ENCODE assay signal across 5 cellular contexts in the genomic region with DNA sequence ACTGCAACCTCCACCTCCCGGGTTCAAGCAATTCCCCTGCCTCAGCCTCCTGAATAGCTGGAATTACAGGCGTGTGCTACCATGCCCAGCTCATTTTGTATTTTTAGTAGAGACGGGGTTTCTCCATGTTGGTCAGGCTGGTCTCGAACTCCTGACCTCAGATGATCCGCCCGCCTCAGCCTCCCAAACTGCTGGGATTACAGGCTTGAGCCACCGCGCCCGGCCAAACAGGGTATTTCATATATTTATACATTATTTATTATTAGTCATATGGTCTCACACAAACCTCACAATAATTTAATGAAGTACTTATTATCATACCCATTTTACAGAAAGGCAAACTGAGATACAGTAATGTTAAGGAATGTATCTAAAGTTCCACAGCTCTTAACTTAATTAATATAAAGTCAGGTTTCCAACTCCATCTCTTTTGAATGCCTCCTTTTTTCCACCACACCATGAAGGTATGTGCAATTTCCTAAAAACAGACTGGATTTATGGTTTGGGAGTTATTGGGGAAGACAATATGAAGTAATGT.
A peak's percentile ranks its signal among the peaks of the same experiment; 100 is the strongest.
DNase-seq lines count a peak whose midpoint lies in the region; ATAC-seq, FAIRE-seq and TF ChIP-seq lines count a peak whose summit lies in the region.
"Not testable (repeated sequence)": the region's sequence is repeated elsewhere in the genome, so short reads cannot be mapped to it uniquely, and the experiment has no call there.

No MANE protein-coding gene starts in this region.

- H3K4me3 Mint-ChIP-seq in WTC11: not testable (repeated sequence)

- not testable (repeated sequence) for ATAC-seq in A549, Panc1, WTC11, K562, sciatic nerve

- H3K9me3 ChIP-seq in A549; Panc1 (ENCODE audit: control insufficient read depth, insufficient read depth, low read depth, low read length); K562 (replicated peaks; ENCODE audit: control insufficient read depth, insufficient read depth, low read depth, low read length): not testable (repeated sequence)

- not testable (repeated sequence) for H3K27me3 Mint-ChIP-seq in WTC11 (ENCODE audit: low read depth)

- not testable (repeated sequence) for DNase-seq in A549 (ENCODE audit: low read depth in 1 of 2, low spot score in 1 of 2); Panc1 (ENCODE audit: low read depth, low spot score); WTC11 (ENCODE audit: low spot score); K562 (ENCODE audit: extremely low read depth in 1 of 4, low spot score in 3 of 4)
- DNase-seq in sciatic nerve (ENCODE audit: low spot score): peak; percentile 31

- H3K27ac ChIP-seq in A549; K562 (ENCODE audit: extremely low read depth, low read depth, low read length): not testable (repeated sequence)
- peak overlapping the region; percentile 55; the same call in 1 of the 2 replicates for H3K27ac ChIP-seq in Panc1 (ENCODE audit: low read length)

- not testable (repeated sequence) for FAIRE-seq in A549 (lab: Jason Lieb, UNC); K562 (lab: Jason Lieb, UNC)

- intact Hi-C loops in Panc1 (cut with micrococcal nuclease; ENCODE audit: unreplicated experiment); K562 (cut with micrococcal nuclease); sciatic nerve (cut with DNase I): not testable (repeated sequence)

- TF ChIP-seq CTCF in A549 (IDR thresholded peaks at IDR 0.05); Panc1 (IDR thresholded peaks at IDR 0.05); WTC11 (IDR thresholded peaks at IDR 0.05); K562 (IDR thresholded peaks at IDR 0.05 in 2 of 3, conservative IDR thresholded peaks at IDR 0.05 in 1 of 3; ENCODE audit: insufficient read depth in 2 of 3, low read depth in 1 of 3, low read length in 3 of 3): not testable (repeated sequence)

- H3K9ac ChIP-seq in K562 (ENCODE audit: insufficient read depth in 1 of 2, low read depth in 2 of 2, low read length in 2 of 2): not testable (repeated sequence)

- TSS peak; percentile 23 for BruUV-seq in Panc1 (replicated peaks; lab: Mats Ljungman, UMichigan)
- not testable (repeated sequence) for BruUV-seq in K562 (replicated peaks; lab: Mats Ljungman, UMichigan)

- not testable (repeated sequence) for H3K4me3 ChIP-seq in A549; Panc1 (ENCODE audit: low read depth in 2 of 2, low read length in 2 of 2); K562

- TF ChIP-seq RAD21 in A549 (conservative IDR thresholded peaks at IDR 0.05 in 1 of 2, IDR thresholded peaks at IDR 0.05 in 1 of 2); K562 (CRISPR knock-in tag; conservative IDR thresholded peaks at IDR 0.05 in 1 of 2, IDR thresholded peaks at IDR 0.05 in 1 of 2): not testable (repeated sequence)

- not testable (repeated sequence) for H3K27me3 ChIP-seq in Panc1 (ENCODE audit: control insufficient read depth, insufficient read depth, low read length); K562 (ENCODE audit: control insufficient read depth in 2 of 2, insufficient read depth in 2 of 2, low read length in 2 of 2)

- POLR2A ChIA-PET in A549 (lab: Yijun Ruan, JAX) (interaction anchor here (0.6 kb wide), 1 partner anchor 27 kb away, joined by 5 read pairs; no protein-coding TSS in a partner anchor), Panc1 (lab: Charles Lee) (interaction anchor here (0.7 kb wide), 1 partner anchor 124 kb away, joined by 13 read pairs; no protein-coding TSS in a partner anchor), K562 (lab: Yijun Ruan, JAX) (interaction anchor here (1.7 kb wide), 1 partner anchor 9 kb away, joined by 5 read pairs; no protein-coding TSS in a partner anchor)
- POLR2A ChIA-PET in WTC11 (lab: Charles Lee): not testable (repeated sequence)

- H3K4me1 ChIP-seq in A549: peaks cover 11% of the 10 kb centered on the region
- H3K4me1 ChIP-seq in Panc1 (ENCODE audit: control insufficient read depth, insufficient read depth, low read length); K562 (replicated peaks in 1 of 2; ENCODE audit: control insufficient read depth in 2 of 2, insufficient read depth in 2 of 2, low read length in 2 of 2): not testable (repeated sequence)

- H3K4me2 ChIP-seq in A549; K562 (ENCODE audit: insufficient read depth, low read length): not testable (repeated sequence)

- not testable (repeated sequence) for TF ChIP-seq POLR2A in A549 (IDR thresholded peaks at IDR 0.05; ENCODE audit: low read length); K562 (conservative IDR thresholded peaks at IDR 0.05)

- H4K20me1 ChIP-seq in K562 (replicated peaks; ENCODE audit: control insufficient read depth, insufficient read depth, low read length): not testable (repeated sequence)

- H3K36me3 Mint-ChIP-seq in WTC11: peaks cover 84% of the 10 kb centered on the region

- in situ Hi-C loops in Panc1 (cut with HindIII; ENCODE audit: low pct_unique_long_range_greater_than_20kb, low sequenced_read_pairs); K562 (cut with MboI): not testable (repeated sequence)

- peaks cover 82% of the 10 kb centered on the region for H3K79me2 ChIP-seq in K562 (ENCODE audit: control insufficient read depth, insufficient read depth, low read length)

- H3K36me3 ChIP-seq in Panc1 (ENCODE audit: control insufficient read depth, insufficient read depth, low read length) (peaks cover 21% of the 10 kb centered on the region), K562 (ENCODE audit: control insufficient read depth, insufficient read depth, low read length) (peaks cover 96% of the 10 kb centered on the region)

- not testable (repeated sequence) for TF ChIP-seq EP300 in A549 (IDR thresholded peaks at IDR 0.05); K562 (IDR thresholded peaks at IDR 0.05; ENCODE audit: low read length)

- not testable (repeated sequence) for H3K9me1 ChIP-seq in K562 (ENCODE audit: control insufficient read depth, insufficient read depth, low read length)

- 96% methylated on average over 9 of the region's 9 CpGs for WGBS in A549 (ENCODE audit: missing lambda C conversion rate)
- WGBS in K562 (ENCODE audit: insufficient coverage, low coverage, missing lambda C conversion rate): 91% methylated on average over 8 of the region's 9 CpGs

- H3K9me3 Mint-ChIP-seq in WTC11: not testable (repeated sequence)

- H2AFZ ChIP-seq in K562 (ENCODE audit: low read depth, low read length): not testable (repeated sequence)

- CTCF ChIA-PET in A549 (lab: Yijun Ruan, JAX): interaction anchor here (0.6 to 2.5 kb wide), 6 partner anchors 10 to 1331 kb away, joined by 3 to 15 read pairs (median 4); no protein-coding TSS in a partner anchor
- CTCF ChIA-PET in Panc1 (lab: Charles Lee); WTC11 (lab: Charles Lee): not testable (repeated sequence)
- CTCF ChIA-PET in K562 (lab: Yijun Ruan, JAX; ENCODE audit: low intra/inter-chr PET ratio): interaction anchor here (0.6 to 0.7 kb wide), 3 partner anchors 11 to 1994 kb away, joined by 3 to 4 read pairs (median 3); no protein-coding TSS in a partner anchor

- peaks cover 21% of the 10 kb centered on the region for H3K4me1 Mint-ChIP-seq in WTC11

- H3K27ac Mint-ChIP-seq in WTC11: peak overlapping the region; percentile 21; the same call in 1 of the 2 replicates

TF ChIP-seq in A549, 52 proteins besides CTCF, POLR2A, EP300 and RAD21:
- TF ChIP-seq HDAC2 (IDR thresholded peaks at IDR 0.05) (peak; percentile 65; the same call in 1 of the 2 replicates), KDM1A (IDR thresholded peaks at IDR 0.05; ENCODE audit: low read depth) (0 out of 2 replicates have a peak, but pooled peaks have one; percentile 38)

TF ChIP-seq in K562, 482 proteins besides CTCF, POLR2A, EP300 and RAD21:
- TF ChIP-seq RBM25 (IDR thresholded peaks at IDR 0.05; ENCODE audit: low read depth, low read length, severe bottlenecking) (peak; percentile 96), BCOR (IDR thresholded peaks at IDR 0.05) (peak; percentile 68), ADNP (tag; IDR thresholded peaks at IDR 0.05) (peak; percentile 77)
